ENCODE assay signal across 26 cellular contexts in the genomic region with DNA sequence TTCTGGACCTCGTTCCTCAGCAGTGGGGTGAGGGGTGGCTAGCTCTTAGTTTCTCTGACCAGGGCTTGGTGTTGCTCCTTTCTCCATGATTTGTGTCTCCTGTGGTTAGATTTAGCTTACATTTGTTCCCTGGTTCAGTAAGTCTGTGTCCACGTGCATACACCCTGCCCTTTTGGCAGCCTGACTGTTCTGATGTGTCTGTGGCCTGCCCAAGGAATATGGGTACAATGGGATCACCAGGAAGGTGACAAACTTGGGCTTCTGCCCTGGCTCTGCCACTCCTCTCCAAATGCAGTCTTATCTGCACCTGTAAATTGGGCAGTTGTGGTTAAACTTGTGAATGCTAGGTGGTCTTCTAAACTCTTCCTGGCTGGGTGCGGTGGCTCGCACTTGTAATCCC.
"Had no signal": no experiment of that assay in that cellular context is flagged by ENCODE, and none has a peak within 500 bp of the region (broad histone marks: within the 10 kb centered on the region; RNA-seq: fewer than 3 reads in every experiment).

No MANE protein-coding gene starts in this region.

- H3K4me3 Mint-ChIP-seq: activated B cell treated with CpG ODN at 0.5 μM for 24 hours; activated CD4-positive, alpha-beta memory T cell treated with anti-CD3 and anti-CD28 coated beads, Interleukin-2, amount 10 ng/mL, durations not matched to agents 7 days and 5 days; activated CD8-positive, alpha-beta memory T cell treated with anti-CD3 and anti-CD28 coated beads, Interleukin-2, amount 10 ng/mL, durations not matched to agents 7 days and 5 days; activated naive CD8-positive, alpha-beta T cell treated with anti-CD3 and anti-CD28 coated beads, Interleukin-2, amount 10 ng/mL, durations not matched to agents 7 days and 5 days; immature natural killer cell; naive thymus-derived CD4-positive, alpha-beta T cell; neural progenitor cell; T-helper 2 cell treated with Interferon-gamma antibody and Interleukin-4, amounts not matched to agents 5 μg/mL and 100 μg/mL, for 36 hours; type B pancreatic cell had no signal

- H3K27ac ChIP-seq: body of pancreas, colonic mucosa, gastroesophageal sphincter, heart right ventricle, neural progenitor cell, prostate gland, right lobe of liver, testis had no signal

- H3K9me3 ChIP-seq: body of pancreas, colonic mucosa, gastroesophageal sphincter, heart right ventricle, prostate gland, right lobe of liver, testis had no signal

- H3K36me3 ChIP-seq: prostate gland had no signal

- H3K27me3 Mint-ChIP-seq: activated B cell treated with CpG ODN at 0.5 μM for 24 hours; activated CD4-positive, alpha-beta memory T cell treated with anti-CD3 and anti-CD28 coated beads, Interleukin-2, amount 10 ng/mL, durations not matched to agents 7 days and 5 days; activated CD8-positive, alpha-beta memory T cell treated with anti-CD3 and anti-CD28 coated beads, Interleukin-2, amount 10 ng/mL, durations not matched to agents 7 days and 5 days; activated naive CD8-positive, alpha-beta T cell treated with anti-CD3 and anti-CD28 coated beads, Interleukin-2, amount 10 ng/mL, durations not matched to agents 7 days and 5 days; naive thymus-derived CD4-positive, alpha-beta T cell; type B pancreatic cell had no signal

- H3K9me3 Mint-ChIP-seq: activated B cell treated with CpG ODN at 0.5 μM for 24 hours; activated CD4-positive, alpha-beta memory T cell treated with anti-CD3 and anti-CD28 coated beads, Interleukin-2, amount 10 ng/mL, durations not matched to agents 7 days and 5 days; activated naive CD8-positive, alpha-beta T cell treated with anti-CD3 and anti-CD28 coated beads, Interleukin-2, amount 10 ng/mL, durations not matched to agents 7 days and 5 days; immature natural killer cell; naive thymus-derived CD4-positive, alpha-beta T cell; neural progenitor cell; T-helper 2 cell treated with Interferon-gamma antibody and Interleukin-4, amounts not matched to agents 5 μg/mL and 100 μg/mL, for 36 hours; type B pancreatic cell had no signal

- DNase-seq: activated B cell treated with CpG ODN at 0.5 μM for 24 hours; activated CD4-positive, alpha-beta memory T cell treated with anti-CD3 and anti-CD28 coated beads, Interleukin-2, amount 10 ng/mL, durations not matched to agents 7 days and 5 days; activated CD4-positive, alpha-beta T cell treated with anti-CD3 and anti-CD28 coated beads for 48 hours; activated CD8-positive, alpha-beta memory T cell treated with anti-CD3 and anti-CD28 coated beads, Interleukin-2, amount 10 ng/mL, durations not matched to agents 7 days and 5 days; activated naive CD8-positive, alpha-beta T cell treated with anti-CD3 and anti-CD28 coated beads, Interleukin-2, amount 10 ng/mL, durations not matched to agents 7 days and 5 days; body of pancreas; central memory CD4-positive, alpha-beta T cell; colonic mucosa; erythroblast; heart right ventricle; immature natural killer cell; kidney glomerular epithelial cell; mesenchymal stem cell; naive thymus-derived CD4-positive, alpha-beta T cell; right lobe of liver; small intestine; stimulated activated CD4-positive, alpha-beta T cell treated with anti-CD3 and anti-CD28 coated beads, Interleukin-15, amount 100 ng/mL, for 24 hours; stimulated activated CD4-positive, alpha-beta T cell treated with anti-CD3 and anti-CD28 coated beads, Interleukin-2, amount 100 ng/mL, for 48 hours; testis had no signal

- H3K27me3 ChIP-seq: body of pancreas, colonic mucosa, gastroesophageal sphincter, heart right ventricle, neural progenitor cell, right lobe of liver, testis had no signal

- H2AFZ ChIP-seq: neural progenitor cell had no signal

- H3K27ac Mint-ChIP-seq: activated B cell treated with CpG ODN at 0.5 μM for 24 hours; activated CD4-positive, alpha-beta memory T cell treated with anti-CD3 and anti-CD28 coated beads, Interleukin-2, amount 10 ng/mL, durations not matched to agents 7 days and 5 days; activated CD8-positive, alpha-beta memory T cell treated with anti-CD3 and anti-CD28 coated beads, Interleukin-2, amount 10 ng/mL, durations not matched to agents 7 days and 5 days; activated naive CD8-positive, alpha-beta T cell treated with anti-CD3 and anti-CD28 coated beads, Interleukin-2, amount 10 ng/mL, durations not matched to agents 7 days and 5 days; T-helper 2 cell treated with Interferon-gamma antibody and Interleukin-4, amounts not matched to agents 5 μg/mL and 100 μg/mL, for 36 hours; type B pancreatic cell had no signal

- H3K4me3 ChIP-seq: body of pancreas, colonic mucosa, gastroesophageal sphincter, heart right ventricle, neural progenitor cell, prostate gland, right lobe of liver, testis had no signal

- H3K4me2 ChIP-seq: neural progenitor cell had no signal

- FAIRE-seq: endometrium, small intestine, TTC549 had no signal

- H3K4me1 ChIP-seq: colonic mucosa, neural progenitor cell, prostate gland had no signal

- ATAC-seq: activated CD8-positive, alpha-beta memory T cell treated with anti-CD3 and anti-CD28 coated beads, Interleukin-2, amount 10 ng/mL, durations not matched to agents 7 days and 5 days; body of pancreas; gastroesophageal sphincter; naive thymus-derived CD4-positive, alpha-beta T cell; right lobe of liver had no signal

- H3K9ac ChIP-seq: neural progenitor cell had no signal
